In the genomic region with DNA sequence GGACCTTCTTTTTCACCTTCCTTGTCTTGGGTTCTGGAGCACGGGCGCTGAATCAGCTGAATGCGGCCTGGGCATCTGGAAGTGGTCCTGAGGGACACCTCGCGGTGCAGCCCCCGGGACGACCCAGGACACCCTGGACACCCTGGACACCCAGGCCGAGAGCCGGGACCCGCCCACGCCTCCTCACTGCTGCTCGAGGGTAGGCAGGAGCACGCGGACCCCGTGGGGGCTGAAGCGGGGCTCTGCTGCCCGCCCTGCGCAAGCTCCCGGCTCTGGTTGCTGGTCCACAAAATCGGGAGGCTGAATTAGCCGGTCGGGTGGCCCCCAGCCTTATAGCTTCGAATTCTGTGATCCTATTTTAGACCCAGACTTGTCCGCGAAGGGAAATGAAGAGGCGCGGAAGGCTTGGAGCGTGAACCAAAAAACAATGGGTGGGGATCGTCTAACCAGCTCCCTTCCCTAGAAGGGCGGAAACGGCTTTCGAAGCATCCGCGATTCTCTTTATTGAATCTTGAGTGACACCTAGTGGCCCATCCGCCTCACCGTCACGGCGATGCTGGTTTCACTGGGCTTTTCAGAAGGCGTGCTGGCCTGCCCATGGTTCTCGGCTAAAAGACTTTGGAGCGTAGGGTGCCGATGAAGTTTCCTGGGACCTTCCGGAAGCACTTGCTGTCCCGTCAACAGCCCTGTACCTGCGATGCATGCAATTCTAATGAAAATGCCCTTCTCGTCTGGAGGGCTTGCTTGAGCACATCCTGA, we compare ENCODE assay signal across 8 cellular contexts. TPM values are rescaled to one million over a fixed set of nuclear protein-coding genes. Genes with fewer than 3 reads are reported as not detected.
DNase-seq lines count a peak whose midpoint lies in the region; ATAC-seq and TF ChIP-seq lines count a peak whose summit lies in the region.

No MANE protein-coding gene starts in this region.

- no peak overlapping the region for H3K27ac ChIP-seq in ovary
- peak overlapping the region; percentile 15 for H3K27ac ChIP-seq in thymus (ENCODE audit: low read depth)

- no peaks in the 10 kb centered on the region for H3K36me3 ChIP-seq in ovary
- H3K36me3 ChIP-seq in thymus (ENCODE audit: control insufficient read depth, insufficient read depth), result no peaks in the 10 kb centered on the region

- no peaks in the 10 kb centered on the region for H3K4me1 ChIP-seq in ovary (ENCODE audit: insufficient read depth)
- peaks cover 24% of the 10 kb centered on the region for H3K4me1 ChIP-seq in thymus (ENCODE audit: control insufficient read depth, insufficient read depth, low read length)

- WGBS in ovary, 3 donors, result 1% methylated on average over 46 of the region's 46 CpGs
- 3% methylated on average over 46 of the region's 46 CpGs for WGBS in thymus

- H3K9me3 ChIP-seq in ovary (no peaks in the 10 kb centered on the region), thymus (ENCODE audit: control insufficient read depth) (no peaks in the 10 kb centered on the region)

- ATAC-seq in HG02623 (IDR thresholded peaks at IDR 0.05; ENCODE audit: unreplicated experiment) (peak; percentile 66), Right ventricle myocardium inferior (peak; percentile 91)
- ATAC-seq in activated naive CD4-positive, alpha-beta T cell treated with anti-CD3 and anti-CD28 coated beads, Interleukin-2, amount 50 U/mL, for 72 hours, result peak; percentile 82 to 83

- peak; percentile 69 to 79 (median 69) for TF ChIP-seq CTCF in ovary (IDR thresholded peaks at IDR 0.05)

- H3K27ac Mint-ChIP-seq in activated naive CD4-positive, alpha-beta T cell treated with anti-CD3 and anti-CD28 coated beads, Interleukin-2, amount 50 U/mL, for 72 hours, result peak overlapping the region in 1 of 2 donors; percentile 47

- TF ChIP-seq POLR2A in ovary (IDR thresholded peaks at IDR 0.05), result no peak

- DNase-seq in NCI-H1092 (lab: John Stamatoyannopoulos, UW) (peak; percentile 80), SKM-1 (lab: John Stamatoyannopoulos, UW; ENCODE audit: unreplicated experiment) (peak; percentile 41), Right ventricle myocardium inferior (ENCODE audit: missing footprints) (peak; percentile 94), ovary (peak; percentile 76 to 88 (median 86))
- peak; percentile 81 to 83 for DNase-seq in activated naive CD4-positive, alpha-beta T cell treated with anti-CD3 and anti-CD28 coated beads, Interleukin-2, amount 50 U/mL, for 72 hours (ENCODE audit: low spot score in 2 of 2)

- intact Hi-C loops in Right ventricle myocardium inferior (cut with DNase I) (loop anchor here (1.0 to 5.0 kb wide), 5 partner anchors 110 to 599 kb away; a partner anchor contains a TSS), ovary (cut with DNase I) (loop anchor here (1.0 to 10.0 kb wide), 7 partner anchors 335 to 600 kb away; no protein-coding TSS in a partner anchor)

- no peaks in the 10 kb centered on the region for H3K9me3 Mint-ChIP-seq in activated naive CD4-positive, alpha-beta T cell treated with anti-CD3 and anti-CD28 coated beads, Interleukin-2, amount 50 U/mL, for 72 hours

- H3K36me3 Mint-ChIP-seq in activated naive CD4-positive, alpha-beta T cell treated with anti-CD3 and anti-CD28 coated beads, Interleukin-2, amount 50 U/mL, for 72 hours, result no peaks in the 10 kb centered on the region

- no peaks in the 10 kb centered on the region for H3K27me3 ChIP-seq in ovary
- no peaks in the 10 kb centered on the region for H3K27me3 ChIP-seq in thymus (ENCODE audit: control insufficient read depth, insufficient read depth)

- TF ChIP-seq EP300 in ovary (IDR thresholded peaks at IDR 0.05), result no peak

- H3K4me3 ChIP-seq in GM08714 (ENCODE audit: low read length) (peak overlapping the region; percentile 50; the same call in 1 of the 2 replicates), ovary (peak overlapping the region; percentile 63), thymus (ENCODE audit: low read length) (peak overlapping the region; percentile 56)

RNA-seq across cellular contexts. Expression of a gene that starts 46.3 kb away (rescaled TPM):
- 1 to 10 TPM; 3.1 to 9.2 TPM for total RNA-seq in activated naive CD4-positive, alpha-beta T cell treated with anti-CD3 and anti-CD28 coated beads, Interleukin-2, amount 50 U/mL, for 72 hours
- total RNA-seq in Right ventricle myocardium inferior (3.0 TPM), ovary (10 to 100 TPM in 6 of 7 donors, 1 to 10 TPM in 1; 9.8 to 33.7 (median 19.5) TPM)
- polyA plus RNA-seq in ovary (10 to 100 TPM in 1 of 2 donors, 1 to 10 TPM in 1; 8.2 to 13.9 TPM), thymus (3.7 TPM)

Comparison
In these comparisons a context has a peak if more than half of its experiments do, and no peak if none do; other contexts are left out.
1. DNase-seq: peak in every context shown above with its lines; median percentile 94 in Right ventricle myocardium inferior; 86 in ovary; 82 in activated naive CD4-positive, alpha-beta T cell treated with anti-CD3 and anti-CD28 coated beads, Interleukin-2, amount 50 U/mL, for 72 hours; 80 in NCI-H1092; 41 in SKM-1.